In the genomic region with DNA sequence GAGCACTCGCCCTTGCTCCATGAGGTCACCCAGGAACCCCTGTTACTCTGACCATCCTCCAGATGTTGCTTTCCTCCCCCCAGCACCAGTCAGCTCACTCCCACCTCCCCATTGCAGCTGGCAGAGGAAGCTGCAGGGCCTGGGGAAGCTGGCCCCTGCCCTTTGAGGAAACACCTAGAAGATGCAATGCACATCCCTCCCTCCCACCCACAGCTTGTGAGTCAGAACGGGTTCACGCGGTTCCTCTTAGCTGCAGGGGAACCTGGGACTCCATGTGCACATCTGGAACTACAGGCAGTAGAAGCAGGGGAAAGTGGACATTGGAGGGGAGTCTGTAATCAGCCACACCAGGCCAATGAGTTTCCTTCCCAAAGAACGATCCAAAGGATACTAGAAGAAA, we compare ENCODE assay signal across 24 cellular contexts.
DNase-seq lines count a peak whose midpoint lies in the region; ATAC-seq and TF ChIP-seq lines count a peak whose summit lies in the region.
"Had no signal": no experiment of that assay in that cellular context is flagged by ENCODE, and none has a peak within 500 bp of the region (broad histone marks: within the 10 kb centered on the region; RNA-seq: fewer than 3 reads in every experiment).

No MANE protein-coding gene starts in this region.

- no peaks in the 10 kb centered on the region for H3K36me3 ChIP-seq in mammary epithelial cell (ENCODE audit: insufficient read depth, low read length)
- H3K36me3 ChIP-seq: MG63, SJSA1 had no signal

- no peaks in the 10 kb centered on the region for H3K9me3 Mint-ChIP-seq in MCF 10A (ENCODE audit: unreplicated experiment)
- H3K9me3 Mint-ChIP-seq: activated T-helper 17 cell treated with anti-CD3 and anti-CD28 coated beads, Interleukin-2, amount 50 U/mL, for 72 hours had no signal

- intact Hi-C loops in MCF 10A (cut with micrococcal nuclease) (no loop called here), mammary epithelial cell (cut with micrococcal nuclease) (no loop called here)

- no peak overlapping the region for H3K27ac Mint-ChIP-seq in MCF 10A (ENCODE audit: low read depth, unreplicated experiment)
- H3K27ac Mint-ChIP-seq: activated naive CD8-positive, alpha-beta T cell; activated T-helper 17 cell treated with anti-CD3 and anti-CD28 coated beads, Interleukin-2, amount 50 U/mL, for 72 hours; B cell; T-helper 17 cell had no signal

- DNase-seq in MCF 10A (ENCODE audit: unreplicated experiment) = peak; percentile 9
- no peak for DNase-seq in mammary epithelial cell
- DNase-seq in NB4 (ENCODE audit: low read depth) = peak; percentile 75
- peak; percentile 60 for DNase-seq in fibroblast of mammary gland (ENCODE audit: low read depth)
- no peak for DNase-seq in iPS-NIHi11 (ENCODE audit: low spot score)
- DNase-seq in NCI-H510A (lab: John Stamatoyannopoulos, UW) = no peak
- DNase-seq in C1 segment of cervical spinal cord (lab: John Stamatoyannopoulos, UW) = no peak
- DNase-seq: activated CD4-positive, alpha-beta T cell treated with anti-CD3 and anti-CD28 coated beads, Interleukin-2, amount 50 U/mL, for 1 hour; activated CD8-positive, alpha-beta memory T cell treated with anti-CD3 and anti-CD28 coated beads, Interleukin-2, amount 50 U/mL, for 48 hours; cerebellar nuclear complex; DMS79; mesenchymal stem cell; MG63; NCI-H2171 treated with DMSO at 0.1 percent for 48 hours; NCI-H524 treated with DMSO at 0.1 percent for 48 hours; psoas muscle; T-helper 17 cell; upper lobe of left lung had no signal

- H3K27me3 Mint-ChIP-seq in MCF 10A (ENCODE audit: insufficient read depth, unreplicated experiment) = no peaks in the 10 kb centered on the region
- H3K27me3 Mint-ChIP-seq: activated naive CD8-positive, alpha-beta T cell; activated T-helper 17 cell treated with anti-CD3 and anti-CD28 coated beads, Interleukin-2, amount 50 U/mL, for 72 hours; B cell; T-helper 17 cell had no signal

- no peak overlapping the region for H3K27ac ChIP-seq in mammary epithelial cell (ENCODE audit: insufficient read depth, low read depth, low read length)
- H3K27ac ChIP-seq: psoas muscle, SJSA1, upper lobe of left lung had no signal

- H3K79me2 ChIP-seq in mammary epithelial cell (ENCODE audit: insufficient read depth, low read length) = no peaks in the 10 kb centered on the region

- no peak overlapping the region for H2AFZ ChIP-seq in mammary epithelial cell (ENCODE audit: low read depth, low read length)

- H3K27me3 ChIP-seq in mammary epithelial cell (ENCODE audit: insufficient read depth, low read length) = no peaks in the 10 kb centered on the region
- H3K27me3 ChIP-seq: MG63, SJSA1, upper lobe of left lung had no signal

- no peaks in the 10 kb centered on the region for H4K20me1 ChIP-seq in mammary epithelial cell (ENCODE audit: insufficient read depth, low read length)

- no peaks in the 10 kb centered on the region for H3K9me3 ChIP-seq in mammary epithelial cell (replicated peaks; ENCODE audit: insufficient read depth, low read length)
- H3K9me3 ChIP-seq: MG63, psoas muscle, SJSA1, upper lobe of left lung had no signal

- no peak overlapping the region for H3K9ac ChIP-seq in mammary epithelial cell (ENCODE audit: insufficient read depth, low read length)

- in situ Hi-C loops in mammary epithelial cell (cut with MboI; ENCODE audit: low sequenced_read_pairs in 2 of 2) = no loop called here

- TF ChIP-seq CTCF in MCF 10A (IDR thresholded peaks at IDR 0.05; ENCODE audit: unreplicated experiment) (no peak), mammary epithelial cell (conservative IDR thresholded peaks at IDR 0.05 in 1 of 2, IDR thresholded peaks at IDR 0.05 in 1 of 2; ENCODE audit: extremely low read depth in 1 of 2, insufficient read depth in 1 of 2, low read depth in 1 of 2, low read length in 2 of 2) (no peak), NB4 (IDR thresholded peaks at IDR 0.05; ENCODE audit: low read depth, low read length) (no peak), fibroblast of mammary gland (conservative IDR thresholded peaks at IDR 0.05; ENCODE audit: control insufficient read depth, insufficient read depth, low read depth, low read length) (no peak)

- no peak overlapping the region for H3K4me2 ChIP-seq in mammary epithelial cell (ENCODE audit: insufficient read depth, low read depth, low read length)

- no peak overlapping the region for H3K4me3 Mint-ChIP-seq in MCF 10A (ENCODE audit: unreplicated experiment)
- H3K4me3 Mint-ChIP-seq: activated naive CD8-positive, alpha-beta T cell; activated T-helper 17 cell treated with anti-CD3 and anti-CD28 coated beads, Interleukin-2, amount 50 U/mL, for 72 hours; B cell; T-helper 17 cell had no signal

- H3K4me1 ChIP-seq in mammary epithelial cell (ENCODE audit: insufficient read depth, low read length) = no peaks in the 10 kb centered on the region
- H3K4me1 ChIP-seq: SJSA1, upper lobe of left lung had no signal

- no peaks in the 10 kb centered on the region for H3K4me1 Mint-ChIP-seq in MCF 10A (ENCODE audit: insufficient read depth, unreplicated experiment)
- H3K4me1 Mint-ChIP-seq: activated T-helper 17 cell treated with anti-CD3 and anti-CD28 coated beads, Interleukin-2, amount 50 U/mL, for 72 hours; B cell had no signal

- H3K36me3 Mint-ChIP-seq in MCF 10A (ENCODE audit: insufficient read depth, unreplicated experiment) = peaks cover 14% of the 10 kb centered on the region

- no peak overlapping the region for H3K4me3 ChIP-seq in mammary epithelial cell (replicated peaks in 1 of 3; ENCODE audit: insufficient read depth in 1 of 3, low read depth in 2 of 3, low read length in 3 of 3)
- H3K4me3 ChIP-seq in NB4 (ENCODE audit: low read depth, low read length) = no peak overlapping the region
- H3K4me3 ChIP-seq in fibroblast of mammary gland (ENCODE audit: control insufficient read depth, low read depth, low read length) = no peak overlapping the region
- H3K4me3 ChIP-seq: MG63, psoas muscle, SJSA1, upper lobe of left lung had no signal

- ATAC-seq in HG03378 (IDR thresholded peaks at IDR 0.05; ENCODE audit: unreplicated experiment) = no peak
- ATAC-seq: activated T-helper 17 cell treated with anti-CD3 and anti-CD28 coated beads, Interleukin-2, amount 50 U/mL, for 72 hours; HCT116; psoas muscle; T-helper 17 cell had no signal

- dilution Hi-C loops in mammary epithelial cell (cut with HindIII; ENCODE audit: low sequenced_read_pairs) = no loop called here

- CTCF ChIA-PET in MCF 10A (lab: Yijun Ruan, JAX) = no interaction called here
- CTCF ChIA-PET in mammary epithelial cell (lab: Charles Lee; ENCODE audit: low non-redundant PET) = no interaction called here

- POLR2A ChIA-PET in MCF 10A (lab: Yijun Ruan, JAX) = no interaction called here

- TF ChIP-seq POLR2A in NB4 (IDR thresholded peaks at IDR 0.05; ENCODE audit: extremely low read depth, insufficient read length) = no peak

- 69% methylated on average over 5 of the region's 5 CpGs for WGBS in mammary epithelial cell (ENCODE audit: low coverage, missing lambda C conversion rate)

- BruUV-seq in MCF 10A (replicated peaks; lab: Mats Ljungman, UMichigan) = no TSS peak
- no TSS peak for BruUV-seq in mammary epithelial cell (replicated peaks; lab: Mats Ljungman, UMichigan)

Comparison
In these comparisons a context has a peak if more than half of its experiments do, and no peak if none do; other contexts are left out.
1. DNase-seq: peak in MCF 10A (single experiment), NB4 (single experiment) and fibroblast of mammary gland (single experiment); none in mammary epithelial cell (single experiment), iPS-NIHi11 (single experiment), NCI-H510A (single experiment) and C1 segment of cervical spinal cord (0 of 14).